In the genomic region with DNA sequence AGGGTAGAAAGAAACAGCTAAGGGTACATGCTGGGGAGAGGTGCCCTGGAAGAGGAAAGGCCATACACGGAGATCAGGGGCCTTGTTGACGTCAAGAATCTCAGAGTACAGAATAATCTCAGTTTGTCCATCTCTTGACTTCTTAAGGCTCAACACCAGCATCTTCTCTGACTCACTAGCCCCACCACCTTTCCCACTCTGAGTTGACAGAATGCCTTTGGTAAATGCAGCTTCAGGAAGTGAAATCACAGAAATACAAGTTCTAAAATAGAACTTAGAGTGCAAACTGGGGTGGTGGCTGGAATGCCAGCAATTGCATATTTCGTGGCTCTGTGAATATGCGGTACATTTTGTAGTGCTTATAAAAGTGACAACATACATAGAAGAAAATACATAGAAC, we compare ENCODE assay signal across 8 cellular contexts. TPM values are rescaled to one million over a fixed set of nuclear protein-coding genes. Genes with fewer than 3 reads are reported as not detected.
DNase-seq lines count a peak whose midpoint lies in the region; ATAC-seq and TF ChIP-seq lines count a peak whose summit lies in the region.

No MANE protein-coding gene starts in this region.

- no TSS peak for BruUV-seq in mammary epithelial cell (replicated peaks; lab: Mats Ljungman, UMichigan)

- H3K4me2 ChIP-seq in mammary epithelial cell (ENCODE audit: insufficient read depth, low read depth, low read length) (peak overlapping the region; percentile 84), osteoblast (ENCODE audit: insufficient read depth, low read length) (peak overlapping the region; percentile 91)

- H3K27me3 ChIP-seq in mammary epithelial cell (ENCODE audit: insufficient read depth, low read length) (no peaks in the 10 kb centered on the region), osteoblast (ENCODE audit: insufficient read depth, low read length) (no peaks in the 10 kb centered on the region)

- peaks cover 62% of the 10 kb centered on the region for H3K79me2 ChIP-seq in mammary epithelial cell (ENCODE audit: insufficient read depth, low read length)
- H3K79me2 ChIP-seq in osteoblast (ENCODE audit: insufficient read depth, low read length): peaks cover 60% of the 10 kb centered on the region

- intact Hi-C loops in mammary epithelial cell (cut with micrococcal nuclease): loop anchor here (5.0 to 10.0 kb wide), 3 partner anchors 273 to 691 kb away; a partner anchor contains a TSS
- intact Hi-C loops in head of caudate nucleus (cut with DNase I): loop anchor here (5.0 kb wide), 2 partner anchors 68 to 128 kb away; a partner anchor contains a TSS

- CTCF ChIA-PET in mammary epithelial cell (lab: Charles Lee; ENCODE audit: low non-redundant PET): no interaction called here

- H3K4me3 ChIP-seq in mammary epithelial cell (replicated peaks in 1 of 3; ENCODE audit: insufficient read depth in 1 of 3, low read depth in 2 of 3, low read length in 3 of 3) (peak overlapping the region in 2 of 3 experiments; percentile 68 to 94), osteoblast (ENCODE audit: insufficient read depth, low read length) (no peak overlapping the region)

- dilution Hi-C loops in mammary epithelial cell (cut with HindIII; ENCODE audit: low sequenced_read_pairs): no loop called here

- DNase-seq in G401 (ENCODE audit: low spot score): peak; percentile 36
- DNase-seq in M059J (ENCODE audit: low read depth): peak; percentile 13
- DNase-seq in mammary epithelial cell: no peak
- no peak for DNase-seq in osteoblast (ENCODE audit: insufficient read length, low spot score, missing footprints)
- no peak for DNase-seq in OCI-M2 (lab: John Stamatoyannopoulos, UW; ENCODE audit: unreplicated experiment)
- DNase-seq in head of caudate nucleus: no peak

- WGBS in mammary epithelial cell (ENCODE audit: low coverage, missing lambda C conversion rate): 76% methylated on average over 4 of the region's 4 CpGs

- H3K27ac ChIP-seq in mammary epithelial cell (ENCODE audit: insufficient read depth, low read depth, low read length) (no peak overlapping the region), osteoblast (ENCODE audit: low read depth, low read length) (no peak overlapping the region)

- H3K4me1 ChIP-seq in mammary epithelial cell (ENCODE audit: insufficient read depth, low read length) (peaks cover 16% of the 10 kb centered on the region), osteoblast (ENCODE audit: insufficient read depth, low read length) (peaks cover 23% of the 10 kb centered on the region)

- no peaks in the 10 kb centered on the region for H3K9me3 ChIP-seq in mammary epithelial cell (replicated peaks; ENCODE audit: insufficient read depth, low read length)
- H3K9me3 ChIP-seq in osteoblast (ENCODE audit: low read depth, low read length): no peaks in the 10 kb centered on the region

- no peak overlapping the region for H3K9ac ChIP-seq in mammary epithelial cell (ENCODE audit: insufficient read depth, low read length)

- TF ChIP-seq CTCF in mammary epithelial cell (conservative IDR thresholded peaks at IDR 0.05 in 1 of 2, IDR thresholded peaks at IDR 0.05 in 1 of 2; ENCODE audit: extremely low read depth in 1 of 2, insufficient read depth in 1 of 2, low read depth in 1 of 2, low read length in 2 of 2): no peak
- TF ChIP-seq CTCF in osteoblast (IDR thresholded peaks at IDR 0.05; ENCODE audit: extremely low read depth, low read depth, low read length): no peak

- in situ Hi-C loops in G401 (cut with HindIII; ENCODE audit: low sequenced_read_pairs): no loop called here
- in situ Hi-C loops in mammary epithelial cell (cut with MboI; ENCODE audit: low sequenced_read_pairs in 2 of 2): loop anchor here in 1 of 2 donors (25.0 kb wide), 1 partner anchor 568 kb away; no protein-coding TSS in a partner anchor

- H3K36me3 ChIP-seq in mammary epithelial cell (ENCODE audit: insufficient read depth, low read length) (no peaks in the 10 kb centered on the region), osteoblast (ENCODE audit: insufficient read depth, low read length) (no peaks in the 10 kb centered on the region)

- ATAC-seq in HG02623 (IDR thresholded peaks at IDR 0.05; ENCODE audit: unreplicated experiment) (no peak), HG03045 (IDR thresholded peaks at IDR 0.05; ENCODE audit: unreplicated experiment) (no peak)

- no peaks in the 10 kb centered on the region for H4K20me1 ChIP-seq in mammary epithelial cell (ENCODE audit: insufficient read depth, low read length)
- H4K20me1 ChIP-seq in osteoblast (ENCODE audit: insufficient read depth, low read length): peaks cover 29% of the 10 kb centered on the region

- H2AFZ ChIP-seq in mammary epithelial cell (ENCODE audit: low read depth, low read length): no peak overlapping the region
- H2AFZ ChIP-seq in osteoblast (ENCODE audit: low read length): no peak overlapping the region

RNA-seq across cellular contexts. Expression of a gene that starts 1.6 kb away (rescaled TPM):
- total RNA-seq in G401 (2014; rRNA removed; shearing (Covaris generic)): 24.5 and 35.5 TPM in 2 replicates
- total RNA-seq in M059J (2014; rRNA removed; shearing (Covaris generic)): 14.5 and 23.2 TPM in 2 replicates
- 10 to 100 TPM; 16.7 to 17.7 TPM for total RNA-seq in mammary epithelial cell
- 11.0 TPM for polyA plus RNA-seq in mammary epithelial cell
- polyA minus RNA-seq in mammary epithelial cell: 20.8 TPM
- total RNA-seq in osteoblast: 23.9 and 25.3 TPM in 2 replicates

Comparison
In these comparisons a context has a peak if more than half of its experiments do, and no peak if none do; other contexts are left out.
1. DNase-seq: peak in G401 (single experiment) and M059J (single experiment); none in mammary epithelial cell (single experiment), osteoblast (single experiment), OCI-M2 (single experiment) and head of caudate nucleus (0 of 42).